Comparison of ENCODE assay signal across 24 cellular contexts in genomic region chr12:98059659-98060343, GRCh38.
"Had no signal": no experiment of that assay in that cellular context is flagged by ENCODE, and none has a peak within 500 bp of the region (broad histone marks: within the 10 kb centered on the region; RNA-seq: fewer than 3 reads in every experiment).

No MANE protein-coding gene starts in this region.

- H3K4me3 ChIP-seq: breast epithelium, heart left ventricle, mucosa of descending colon, pancreas, psoas muscle, right atrium auricular region, thoracic aorta, uterus had no signal

- ATAC-seq: activated CD4-positive, CD25-positive, alpha-beta regulatory T cell treated with anti-CD3 and anti-CD28 coated beads, Interleukin-2, amount 50 U/mL, for 24 hours; heart left ventricle; mucosa of descending colon; natural killer cell treated with Interleukin-12 subunit alpha and Interleukin-12 subunit beta and Interleukin-15 and Interleukin-18, amount 100 ng/mL, for 72 hours; pancreas; psoas muscle; stimulated activated naive CD8-positive, alpha-beta T cell treated with anti-CD3 and anti-CD28 coated beads, Interleukin-15, Interleukin-2, amounts not matched to agents 100 U/mL and 50 U/mL, for 24 hours; T-helper 17 cell had no signal

- H3K9me3 ChIP-seq: breast epithelium, heart left ventricle, mucosa of descending colon, pancreas, psoas muscle, right atrium auricular region, thoracic aorta, uterus had no signal

- H3K27ac ChIP-seq: breast epithelium, heart left ventricle, pancreas, psoas muscle, right atrium auricular region, thoracic aorta, uterus, WERI-Rb-1 had no signal

- DNase-seq: activated CD4-positive, alpha-beta T cell treated with anti-CD3 and anti-CD28 coated beads for 48 hours; activated CD4-positive, alpha-beta T cell treated with anti-CD3 and anti-CD28 coated beads, Interleukin-2, amount 50 U/mL, for 48 hours; activated CD8-positive, alpha-beta memory T cell treated with anti-CD3 and anti-CD28 coated beads, Interleukin-2, amount 50 U/mL, for 4 hours; activated effector memory CD4-positive, alpha-beta T cell treated with anti-CD3 and anti-CD28 coated beads, Interleukin-2, amount 50 U/mL, for 16 hours; activated naive CD4-positive, alpha-beta T cell treated with anti-CD3 and anti-CD28 coated beads for 36 hours; activated naive CD8-positive, alpha-beta T cell treated with anti-CD3 and anti-CD28 coated beads for 36 hours; activated T-cell treated with anti-CD3 and anti-CD28 coated beads, Interleukin-2, amount 50 U/mL, for 1 hour; central memory CD4-positive, alpha-beta T cell; foreskin fibroblast; heart left ventricle; mucosa of descending colon; pancreas; psoas muscle; stimulated activated CD4-positive, alpha-beta T cell treated with anti-CD3 and anti-CD28 coated beads, Interleukin-2, amount 100 ng/mL, for 48 hours; stimulated activated naive CD8-positive, alpha-beta T cell treated with anti-CD3 and anti-CD28 coated beads, Interleukin-15, Interleukin-2, amounts not matched to agents 100 U/mL and 50 U/mL, for 24 hours; T-helper 17 cell; T1000; uterus; WERI-Rb-1 had no signal

- H3K36me3 ChIP-seq: breast epithelium, heart left ventricle, pancreas, right atrium auricular region, thoracic aorta, uterus, WERI-Rb-1 had no signal

- H3K4me1 ChIP-seq: breast epithelium, heart left ventricle, pancreas, psoas muscle, right atrium auricular region, uterus had no signal

- H3K27me3 ChIP-seq: breast epithelium, heart left ventricle, pancreas, right atrium auricular region, uterus had no signal
